ENCODE assay signal across 10 cellular contexts in the genomic region with DNA sequence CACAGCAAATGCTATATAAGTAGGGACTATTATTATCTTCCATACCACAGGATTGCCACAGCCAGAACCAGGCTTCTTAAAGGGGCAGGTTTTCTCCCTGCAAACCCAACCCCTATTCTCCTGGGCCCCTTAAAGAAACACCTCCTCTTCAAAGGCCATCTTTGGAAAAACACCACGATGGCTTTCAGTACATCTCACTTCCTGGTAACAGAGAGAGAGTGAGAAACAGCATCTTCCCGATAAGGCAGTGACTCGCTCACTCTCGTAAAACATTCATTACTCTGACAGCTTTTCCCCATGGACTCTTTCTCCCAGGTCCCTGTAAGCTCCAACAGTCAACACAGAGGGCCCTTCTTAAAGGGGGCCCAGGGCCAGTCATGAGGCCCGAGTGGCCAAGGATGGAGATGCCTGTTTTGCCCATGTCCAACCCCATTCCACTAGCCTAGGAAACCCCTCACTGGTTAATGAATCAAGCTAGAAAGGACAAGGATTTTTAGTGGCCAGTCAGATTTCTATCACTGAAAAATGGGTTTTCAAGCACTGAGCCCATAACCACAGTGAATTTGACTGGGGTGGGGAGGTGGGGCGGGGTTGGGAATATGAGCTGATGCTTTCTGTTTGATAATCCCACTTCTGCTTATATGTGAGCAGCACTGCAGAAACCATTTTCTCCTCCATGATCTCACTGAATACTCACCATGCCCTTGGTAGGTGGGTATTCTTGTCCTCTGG. TPM values are rescaled to one million over a fixed set of nuclear protein-coding genes. Genes with fewer than 3 reads are reported as not detected.
DNase-seq lines count a peak whose midpoint lies in the region; FAIRE-seq and TF ChIP-seq lines count a peak whose summit lies in the region.
"Had no signal": no experiment of that assay in that cellular context is flagged by ENCODE, and none has a peak within 500 bp of the region (broad histone marks: within the 10 kb centered on the region; RNA-seq: fewer than 3 reads in every experiment).

No MANE protein-coding gene starts in this region.

- WGBS in prostate gland = 28% methylated on average over 6 of the region's 6 CpGs

- peaks cover 3% of the 10 kb centered on the region for H3K4me1 ChIP-seq in prostate gland (replicated peaks)

- intact Hi-C loops in prostate gland (cut with DNase I) = no loop called here

- H3K36me3 ChIP-seq in prostate gland = no peaks in the 10 kb centered on the region

- H3K27me3 ChIP-seq in prostate gland (replicated peaks; ENCODE audit: insufficient read depth) = no peaks in the 10 kb centered on the region

- no peaks in the 10 kb centered on the region for H3K9me3 ChIP-seq in prostate gland

- no peak for TF ChIP-seq CTCF in coronary artery (IDR thresholded peaks at IDR 0.05)
- TF ChIP-seq CTCF in prostate gland (IDR thresholded peaks at IDR 0.05) = no peak

- DNase-seq in DMS53 treated with DMSO at 0.1 percent for 48 hours (lab: John Stamatoyannopoulos, UW; ENCODE audit: unreplicated experiment) (peak; percentile 29), NCI-H2227 treated with DMSO at 0.1 percent for 48 hours (lab: John Stamatoyannopoulos, UW) (peak; percentile 52), coronary artery (ENCODE audit: low spot score) (peak; percentile 53), prostate gland (ENCODE audit: low spot score) (no peak), NCI-H82 (lab: John Stamatoyannopoulos, UW) (no peak), ecto neural progenitor cell (ENCODE audit: low spot score) (no peak), HTR-8/SVneo (ENCODE audit: insufficient read length, low spot score) (no peak), NCI-H2107 treated with DMSO at 0.1 percent for 48 hours (lab: John Stamatoyannopoulos, UW; ENCODE audit: unreplicated experiment) (no peak)
- DNase-seq: central memory CD4-positive, alpha-beta T cell; NCI-H1436 had no signal

- no peak for FAIRE-seq in HTR-8/SVneo (lab: Jason Lieb, UNC)

- H3K4me3 ChIP-seq in coronary artery = no peak overlapping the region
- H3K4me3 ChIP-seq in prostate gland = no peak overlapping the region

- no peak for TF ChIP-seq POLR2A in prostate gland (IDR thresholded peaks at IDR 0.05)

- H3K27ac ChIP-seq in coronary artery (peak overlapping the region; percentile 8 to 84), prostate gland (peak overlapping the region; percentile 11 to 68)

RNA-seq across cellular contexts. Expression of a gene that starts 3.7 kb away (rescaled TPM):
- total RNA-seq in prostate gland = 10 to 100 TPM; 13.1 to 29.1 TPM

RNA-seq across cellular contexts. Expression of a gene that starts 28.3 kb away (rescaled TPM):
- 1,000 to 10,000 TPM; 1,117 to 1,634 TPM for total RNA-seq in prostate gland

Comparison
In these comparisons a context has a peak if more than half of its experiments do, and no peak if none do; other contexts are left out.
1. DNase-seq: peak in DMS53 treated with DMSO at 0.1 percent for 48 hours (single experiment), NCI-H2227 treated with DMSO at 0.1 percent for 48 hours (single experiment) and coronary artery (single experiment); none in prostate gland (single experiment), NCI-H82 (single experiment), ecto neural progenitor cell (single experiment), HTR-8/SVneo (single experiment) and NCI-H2107 treated with DMSO at 0.1 percent for 48 hours (single experiment).